In the genomic region with DNA sequence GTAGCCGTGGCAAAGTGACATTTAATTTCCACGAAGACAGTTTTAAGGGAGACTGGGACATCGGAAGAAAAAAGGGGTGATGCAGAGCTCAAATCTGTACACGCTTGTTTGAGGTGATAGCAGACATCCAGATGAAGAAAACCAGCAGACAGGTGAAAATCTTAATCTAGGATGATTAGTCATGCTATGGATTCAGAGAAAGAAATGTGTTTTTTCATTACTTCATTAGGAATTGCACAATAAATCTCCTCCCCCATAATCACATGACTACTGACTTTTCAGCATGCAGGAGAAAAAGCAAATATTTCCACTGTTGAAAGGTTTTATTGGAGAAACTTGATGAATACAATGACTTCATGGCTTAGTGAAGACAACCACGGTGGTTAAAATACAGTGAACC, we compare ENCODE assay signal across 1 cellular context.
TF ChIP-seq lines count a peak whose summit lies in the region.

No MANE protein-coding gene starts in this region.

TF ChIP-seq in HepG2, 621 proteins besides CTCF, POLR2A, EP300 and RAD21 (continued from another document):
- TF ChIP-seq, protein P1, sequence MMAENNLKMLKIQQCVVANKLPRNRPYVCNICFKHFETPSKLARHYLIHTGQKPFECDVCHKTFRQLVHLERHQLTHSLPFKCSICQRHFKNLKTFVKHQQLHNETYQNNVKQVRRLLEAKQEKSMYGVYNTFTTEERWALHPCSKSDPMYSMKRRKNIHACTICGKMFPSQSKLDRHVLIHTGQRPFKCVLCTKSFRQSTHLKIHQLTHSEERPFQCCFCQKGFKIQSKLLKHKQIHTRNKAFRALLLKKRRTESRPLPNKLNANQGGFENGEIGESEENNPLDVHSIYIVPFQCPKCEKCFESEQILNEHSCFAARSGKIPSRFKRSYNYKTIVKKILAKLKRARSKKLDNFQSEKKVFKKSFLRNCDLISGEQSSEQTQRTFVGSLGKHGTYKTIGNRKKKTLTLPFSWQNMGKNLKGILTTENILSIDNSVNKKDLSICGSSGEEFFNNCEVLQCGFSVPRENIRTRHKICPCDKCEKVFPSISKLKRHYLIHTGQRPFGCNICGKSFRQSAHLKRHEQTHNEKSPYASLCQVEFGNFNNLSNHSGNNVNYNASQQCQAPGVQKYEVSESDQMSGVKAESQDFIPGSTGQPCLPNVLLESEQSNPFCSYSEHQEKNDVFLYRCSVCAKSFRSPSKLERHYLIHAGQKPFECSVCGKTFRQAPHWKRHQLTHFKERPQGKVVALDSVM (CRISPR knock-in tag; IDR thresholded peaks at IDR 0.05), result no peak
- TF ChIP-seq ZNF550 (CRISPR knock-in tag; IDR thresholded peaks at IDR 0.05; ENCODE audit: borderline replicate concordance) (no peak), CEBPB (IDR thresholded peaks at IDR 0.05; ENCODE audit: borderline replicate concordance, low read depth, low read length) (peak; percentile 81; the same call in 1 of the 2 replicates)
